ENCODE assay signal across 8 cellular contexts in the genomic region with DNA sequence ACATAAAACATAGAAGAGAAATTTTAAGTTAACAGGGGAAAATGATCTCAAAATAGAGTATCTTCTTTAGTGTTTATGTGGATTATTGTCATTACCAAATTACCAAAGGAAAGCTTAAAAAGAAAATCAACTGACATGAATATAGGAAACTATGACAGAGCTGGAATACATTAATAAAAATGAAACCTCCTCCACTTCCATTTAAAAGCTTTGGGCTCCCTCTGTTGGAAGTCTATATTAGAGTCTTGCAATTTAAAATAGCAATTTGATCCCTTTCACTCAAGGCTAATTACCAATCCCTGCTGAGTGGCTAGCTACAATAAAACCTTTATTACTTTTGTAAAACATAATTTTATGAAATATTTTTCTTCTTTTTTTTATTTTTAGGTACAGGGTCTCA.
A peak's percentile ranks its signal among the peaks of the same experiment; 100 is the strongest.
DNase-seq lines count a peak whose midpoint lies in the region; ATAC-seq and TF ChIP-seq lines count a peak whose summit lies in the region.

No MANE protein-coding gene starts in this region.

- no peak overlapping the region for H2AFZ ChIP-seq in GM23248

- no peak overlapping the region for H3K27ac ChIP-seq in GM23248
- H3K27ac ChIP-seq in testis, result no peak overlapping the region

- H3K27me3 ChIP-seq in GM23248 (replicated peaks; ENCODE audit: insufficient read depth) (no peaks in the 10 kb centered on the region), testis (no peaks in the 10 kb centered on the region)

- H3K27me3 Mint-ChIP-seq in central memory CD8-positive, alpha-beta T cell, result no peaks in the 10 kb centered on the region
- H3K27me3 Mint-ChIP-seq in memory B cell, result no peaks in the 10 kb centered on the region

- H3K36me3 Mint-ChIP-seq in central memory CD8-positive, alpha-beta T cell (ENCODE audit: insufficient read depth), result peaks cover 6% of the 10 kb centered on the region
- H3K36me3 Mint-ChIP-seq in memory B cell, result peaks cover 12% of the 10 kb centered on the region

- in situ Hi-C loops in GM23248 (cut with MboI), result no loop called here

- H3K9me3 ChIP-seq in GM23248 (ENCODE audit: low read depth) (no peaks in the 10 kb centered on the region), testis (no peaks in the 10 kb centered on the region)

- peaks cover 43% of the 10 kb centered on the region for H3K4me1 Mint-ChIP-seq in central memory CD8-positive, alpha-beta T cell
- peaks cover 30% of the 10 kb centered on the region for H3K4me1 Mint-ChIP-seq in memory B cell

- no peaks in the 10 kb centered on the region for H3K9me2 ChIP-seq in GM23248 (ENCODE audit: insufficient read depth)

- no peaks in the 10 kb centered on the region for H3F3A ChIP-seq in GM23248 (ENCODE audit: insufficient read depth)

- H3K4me1 ChIP-seq in GM23248 (ENCODE audit: insufficient read depth) (no peaks in the 10 kb centered on the region), testis (peaks cover 3% of the 10 kb centered on the region)

- no peak overlapping the region for H3K4me3 Mint-ChIP-seq in central memory CD8-positive, alpha-beta T cell
- no peak overlapping the region for H3K4me3 Mint-ChIP-seq in memory B cell

- H4K20me1 ChIP-seq in GM23248 (ENCODE audit: insufficient read depth), result no peaks in the 10 kb centered on the region

- H3K4me3 ChIP-seq in AG10803 (ENCODE audit: low read length), result no peak overlapping the region
- H3K4me3 ChIP-seq in GM23248, result no peak overlapping the region
- no peak overlapping the region for H3K4me3 ChIP-seq in testis

- H3K36me3 ChIP-seq in GM23248 (ENCODE audit: low read depth), result no peaks in the 10 kb centered on the region
- H3K36me3 ChIP-seq in testis (ENCODE audit: low read depth, missing control alignments), result no peaks in the 10 kb centered on the region

- peak overlapping the region; percentile 35 for H3K27ac Mint-ChIP-seq in central memory CD8-positive, alpha-beta T cell (ENCODE audit: low read depth)
- H3K27ac Mint-ChIP-seq in memory B cell, result no peak overlapping the region

- no peak for TF ChIP-seq POLR2A in testis (IDR thresholded peaks at IDR 0.05)

- ATAC-seq in central memory CD8-positive, alpha-beta T cell (replicated peaks; ENCODE audit: extremely low read depth, poor library complexity, severe bottlenecking), result no peak
- peak; percentile 21 for ATAC-seq in memory B cell (ENCODE audit: low read depth)
- ATAC-seq in HG02678 (IDR thresholded peaks at IDR 0.05; ENCODE audit: unreplicated experiment), result no peak
- ATAC-seq in omental fat pad (ENCODE audit: low FRiP score), result no peak

- TF ChIP-seq CTCF in AG10803 (conservative IDR thresholded peaks at IDR 0.05; ENCODE audit: low read length) (peak; percentile 50), testis (IDR thresholded peaks at IDR 0.05) (peak in 1 of 3 experiments; percentile 26), omental fat pad (IDR thresholded peaks at IDR 0.05) (no peak)

- H3K79me2 ChIP-seq in GM23248 (ENCODE audit: insufficient read depth), result no peaks in the 10 kb centered on the region

- DNase-seq in AG10803 (ENCODE audit: low read depth) (peak; percentile 32), GM23248 (peak; percentile 75), NCI-H524 treated with DMSO at 0.1 percent for 48 hours (lab: John Stamatoyannopoulos, UW) (peak; percentile 11), memory B cell (ENCODE audit: low spot score in 2 of 2) (no peak), testis (no peak), omental fat pad (ENCODE audit: low spot score) (no peak)
- no peak for DNase-seq in central memory CD8-positive, alpha-beta T cell (ENCODE audit: low spot score in 2 of 2)

- no peak overlapping the region for H3K9ac ChIP-seq in GM23248

- H3K4me2 ChIP-seq in GM23248 (ENCODE audit: unreplicated experiment), result no peak overlapping the region

- H3K9me3 Mint-ChIP-seq in central memory CD8-positive, alpha-beta T cell, result no peaks in the 10 kb centered on the region
- H3K9me3 Mint-ChIP-seq in memory B cell, result peaks cover 3% of the 10 kb centered on the region

- intact Hi-C loops in testis (cut with DNase I; ENCODE audit: low total_unique reads), result no loop called here

Comparison
In these comparisons a context has a peak if more than half of its experiments do, and no peak if none do; other contexts are left out.
1. DNase-seq: peak in AG10803 (single experiment), GM23248 (single experiment) and NCI-H524 treated with DMSO at 0.1 percent for 48 hours (single experiment); none in central memory CD8-positive, alpha-beta T cell (0 of 2), memory B cell (0 of 2), testis (single experiment) and omental fat pad (single experiment).